9 cellular contexts compared by ENCODE assay signal in the genomic region with DNA sequence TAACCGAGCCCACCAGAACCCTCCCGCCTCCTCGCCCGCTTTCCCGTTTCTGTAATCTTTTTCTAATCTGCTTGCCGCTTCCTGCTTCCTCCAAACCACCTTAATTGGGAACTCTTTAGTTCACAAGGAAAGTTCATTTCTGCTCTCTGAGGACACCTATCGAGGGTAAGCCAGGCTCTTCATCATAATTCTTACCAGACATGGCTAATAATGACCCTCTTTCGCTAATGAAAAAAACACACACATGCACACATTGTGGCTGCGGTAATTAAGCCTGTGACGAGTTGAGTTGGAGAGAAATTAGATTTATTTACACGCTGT.
A peak's percentile ranks its signal among the peaks of the same experiment; 100 is the strongest.
DNase-seq lines count a peak whose midpoint lies in the region; ATAC-seq, FAIRE-seq and TF ChIP-seq lines count a peak whose summit lies in the region.
"Had no signal": no experiment of that assay in that cellular context is flagged by ENCODE, and none has a peak within 500 bp of the region (broad histone marks: within the 10 kb centered on the region; RNA-seq: fewer than 3 reads in every experiment).

No MANE protein-coding gene starts in this region.

- H3K79me2 ChIP-seq in OCI-LY7 (ENCODE audit: insufficient read depth, low read depth, low read length) = no peaks in the 10 kb centered on the region

- ATAC-seq in esophagus mucosa (no peak), T-helper 17 cell (no peak)

- H3K9me2 ChIP-seq in OCI-LY7 (ENCODE audit: insufficient read depth, low read length) = no peaks in the 10 kb centered on the region

- no peaks in the 10 kb centered on the region for H3K9me3 Mint-ChIP-seq in nephron

- no TSS peak for BruUV-seq in OCI-LY7 (replicated peaks; lab: Mats Ljungman, UMichigan)

- CTCF ChIA-PET in OCI-LY7 (lab: Charles Lee; ENCODE audit: unreplicated experiment) = no interaction called here

- no peak overlapping the region for H3K4me3 ChIP-seq in OCI-LY7 (ENCODE audit: low read depth, low read length, poor library complexity, severe bottlenecking)
- H3K4me3 ChIP-seq in fibroblast of pulmonary artery (replicated peaks; ENCODE audit: low read depth, low read length) = peak overlapping the region; percentile 46

- H3K4me3 Mint-ChIP-seq in nephron (peak overlapping the region; percentile 51 to 72 (median 59)), T-helper 17 cell (no peak overlapping the region)

- no peaks in the 10 kb centered on the region for H4K20me1 ChIP-seq in OCI-LY7 (ENCODE audit: insufficient read depth, low read length)

- H3K27me3 Mint-ChIP-seq in nephron (ENCODE audit: low read depth) = peaks cover 3% of the 10 kb centered on the region
- H3K27me3 Mint-ChIP-seq in T-helper 17 cell = peaks cover 74% of the 10 kb centered on the region

- intact Hi-C loops in OCI-LY7 (cut with micrococcal nuclease; ENCODE audit: unreplicated experiment) = no loop called here

- DNase-seq in D721Med (ENCODE audit: insufficient read length, low spot score) = no peak
- DNase-seq in OCI-LY7 (ENCODE audit: low spot score) = no peak
- DNase-seq in fibroblast of pulmonary artery (ENCODE audit: low read depth) = peak; percentile 58
- DNase-seq in substantia nigra (lab: John Stamatoyannopoulos, UW) = no peak
- no peak for DNase-seq in T-helper 17 cell
- DNase-seq in T-helper 1 cell = no peak

- no peaks in the 10 kb centered on the region for H3K4me1 ChIP-seq in OCI-LY7 (ENCODE audit: insufficient read depth, low read length, poor library complexity, severe bottlenecking)

- POLR2A ChIA-PET in OCI-LY7 (lab: Charles Lee) = no interaction called here

- H3K4me2 ChIP-seq in OCI-LY7 (ENCODE audit: low read length) = no peak overlapping the region
- H3K4me2 ChIP-seq: KMS-11 had no signal

- H3K36me3 Mint-ChIP-seq in nephron (ENCODE audit: low read depth) = no peaks in the 10 kb centered on the region
- no peaks in the 10 kb centered on the region for H3K36me3 Mint-ChIP-seq in T-helper 17 cell (ENCODE audit: low read depth)

- H3K27ac Mint-ChIP-seq in nephron (peak overlapping the region; percentile 78 to 87 (median 87)), T-helper 17 cell (no peak overlapping the region)

- TF ChIP-seq CTCF in D721Med (IDR thresholded peaks at IDR 0.05; ENCODE audit: insufficient read depth, missing control alignments) (peak; percentile 69), OCI-LY7 (conservative IDR thresholded peaks at IDR 0.05; ENCODE audit: low read length) (0 out of 2 replicates have a peak, but pooled peaks have one; percentile 24), fibroblast of pulmonary artery (IDR thresholded peaks at IDR 0.05; ENCODE audit: low read length, missing control alignments) (peak; percentile 70), nephron (IDR thresholded peaks at IDR 0.05; ENCODE audit: unreplicated experiment in 3 of 3) (peak; percentile 63 to 64 (median 63))

- H3K27ac ChIP-seq in OCI-LY7 (ENCODE audit: low read depth, low read length, poor library complexity, severe bottlenecking) = no peak overlapping the region
- H3K27ac ChIP-seq in substantia nigra (ENCODE audit: low read depth, low read length, poor library complexity, severe bottlenecking) = no peak overlapping the region
- H3K27ac ChIP-seq: KMS-11 had no signal

- no peaks in the 10 kb centered on the region for H3K36me3 ChIP-seq in OCI-LY7 (ENCODE audit: insufficient read depth, low read length)

- no peak overlapping the region for H2AFZ ChIP-seq in OCI-LY7 (ENCODE audit: low read length)

- FAIRE-seq in D721Med (lab: Jason Lieb, UNC) = no peak

- H3K4me1 Mint-ChIP-seq in nephron (peaks cover 50% of the 10 kb centered on the region), T-helper 17 cell (peaks cover 8% of the 10 kb centered on the region)

- H3K9me3 ChIP-seq in OCI-LY7 (ENCODE audit: low read length) (no peaks in the 10 kb centered on the region), T-helper 17 cell (ENCODE audit: control insufficient read depth, low read length, poor library complexity, severe bottlenecking) (no peaks in the 10 kb centered on the region)
